ENCODE assay signal across 8 cellular contexts in genomic region chr7:135976312-135977019, GRCh38. TPM values are rescaled to one million over a fixed set of nuclear protein-coding genes. Genes with fewer than 3 reads are reported as not detected.
DNase-seq lines count a peak whose midpoint lies in the region; TF ChIP-seq lines count a peak whose summit lies in the region.

No MANE protein-coding gene starts in this region.

- H3K4me1 Mint-ChIP-seq in HFFc6 (ENCODE audit: low read depth) = peaks cover 69% of the 10 kb centered on the region

- H4K20me1 ChIP-seq in OCI-LY1 (ENCODE audit: insufficient read depth, low read length) = no peaks in the 10 kb centered on the region; the same call in 1 of the 2 replicates

- no peaks in the 10 kb centered on the region for H3K27me3 ChIP-seq in OCI-LY1 (ENCODE audit: insufficient read depth, low read length)

- no peak overlapping the region for H2AFZ ChIP-seq in OCI-LY1 (ENCODE audit: low read length)

- peak overlapping the region; percentile 81 for H3K9ac ChIP-seq in OCI-LY1 (ENCODE audit: low read length)

- peaks cover 62% of the 10 kb centered on the region for H3K4me1 ChIP-seq in OCI-LY1 (ENCODE audit: insufficient read depth, low read length, severe bottlenecking)

- no peaks in the 10 kb centered on the region for H3K9me2 ChIP-seq in OCI-LY1 (ENCODE audit: low read depth, low read length)

- peak overlapping the region; percentile 89 for H3K27ac Mint-ChIP-seq in HFFc6

- H3K27me3 Mint-ChIP-seq in HFFc6 (ENCODE audit: insufficient read depth) = no peaks in the 10 kb centered on the region

- in situ Hi-C loops in astrocyte of the spinal cord (cut with HindIII; ENCODE audit: low sequenced_read_pairs) = no loop called here

- peaks cover 16% of the 10 kb centered on the region for H3K36me3 Mint-ChIP-seq in HFFc6 (ENCODE audit: low read depth)

- H3F3A ChIP-seq in OCI-LY1 (ENCODE audit: insufficient read depth, low read length) = no peaks in the 10 kb centered on the region

- peak overlapping the region; percentile 83 for H3K4me3 ChIP-seq in OCI-LY1 (ENCODE audit: low read depth, low read length, poor library complexity, severe bottlenecking)
- peak overlapping the region; percentile 73 for H3K4me3 ChIP-seq in astrocyte of the spinal cord (ENCODE audit: low read depth, low read length)

- H3K27ac ChIP-seq in OCI-LY1 (ENCODE audit: low read depth, low read length, poor library complexity, severe bottlenecking) = peak overlapping the region; percentile 75

- peak overlapping the region; percentile 95 for H3K4me3 Mint-ChIP-seq in HFFc6

- no peaks in the 10 kb centered on the region; the same call in 1 of the 2 replicates for H3K9me3 Mint-ChIP-seq in HFFc6

- H3K9me3 ChIP-seq in OCI-LY1 (ENCODE audit: low read length) = no peaks in the 10 kb centered on the region

- H3K79me2 ChIP-seq in OCI-LY1 (ENCODE audit: insufficient read depth, low read length) = peaks cover 55% of the 10 kb centered on the region

- TF ChIP-seq CTCF in HFFc6 (IDR thresholded peaks at IDR 0.05) (no peak), OCI-LY1 (IDR thresholded peaks at IDR 0.05; ENCODE audit: low read length) (no peak), astrocyte of the spinal cord (IDR thresholded peaks at IDR 0.05; ENCODE audit: low read depth, low read length) (no peak)

- H3K36me3 ChIP-seq in OCI-LY1 (ENCODE audit: insufficient read depth, low read length) = peaks cover 35% of the 10 kb centered on the region

- DNase-seq in NCI-H1417 (lab: John Stamatoyannopoulos, UW) (peak in 2 of 3 experiments; percentile 70 to 82), NCI-H1417 treated with DMSO at 0.1 percent for 48 hours (lab: John Stamatoyannopoulos, UW) (no peak), HFFc6 (no peak), astrocyte of the spinal cord (ENCODE audit: low read depth, low spot score) (no peak), iPS-NIHi11 (ENCODE audit: low spot score) (peak; percentile 41), amniotic stem cell (lab: John Stamatoyannopoulos, UW) (no peak)
- DNase-seq in stimulated activated CD4-positive, alpha-beta T cell treated with anti-CD3 and anti-CD28 coated beads, Interleukin-4, amount 100 ng/mL, for 1 hour = peak; percentile 17

- H3K4me2 ChIP-seq in OCI-LY1 (ENCODE audit: low read length) = peak overlapping the region; percentile 96

RNA-seq across cellular contexts. Expression of gene MTPN, which starts 0.7 kb away (rescaled TPM):
- total RNA-seq in HFFc6 (2021; fragmentation: NEBNext Ultra II Directional; extraction: Animal tissue kit (Norgen Biotek cat#: 25700)) = 100 to 1,000 TPM; 242 to 306 (median 273) TPM

Comparison
In these comparisons a context has a peak if more than half of its experiments do, and no peak if none do; other contexts are left out.
1. DNase-seq: peak in NCI-H1417 (2 of 3), iPS-NIHi11 (single experiment) and stimulated activated CD4-positive, alpha-beta T cell treated with anti-CD3 and anti-CD28 coated beads, Interleukin-4, amount 100 ng/mL, for 1 hour (single experiment); none in NCI-H1417 treated with DMSO at 0.1 percent for 48 hours (single experiment), HFFc6 (single experiment), astrocyte of the spinal cord (single experiment) and amniotic stem cell (single experiment).